1 cellular context compared by ENCODE assay signal in genomic region chr15:44195151-44195740, GRCh38.
TF ChIP-seq lines count a peak whose summit lies in the region.

Gene FRMD5, minus strand, starts transcription at chr15:44195271.

TF ChIP-seq in H1, 55 proteins besides CTCF, POLR2A, EP300 and RAD21 (continued from another document):
- TF ChIP-seq CHD7 (IDR thresholded peaks at IDR 0.05; ENCODE audit: insufficient replicate concordance, low read length) (no peak), TCF12 (IDR thresholded peaks at IDR 0.05; ENCODE audit: low read depth, low read length) (peak; percentile 95), RFX5 (IDR thresholded peaks at IDR 0.05; ENCODE audit: borderline replicate concordance, low read depth, low read length) (no peak), SP4 (IDR thresholded peaks at IDR 0.05; ENCODE audit: low read length) (peak; percentile 91; the same call in 1 of the 2 replicates), NANOG (IDR thresholded peaks at IDR 0.05; ENCODE audit: insufficient read depth, low read depth, low read length, poor library complexity, severe bottlenecking) (peak; percentile 8), EZH2 (IDR thresholded peaks at IDR 0.05; ENCODE audit: low read depth, low read length, severe bottlenecking) (no peak), E2F6 (IDR thresholded peaks at IDR 0.05) (peak; percentile 94), SUZ12 (IDR thresholded peaks at IDR 0.05; ENCODE audit: low read length) (no peak), BRCA1 (IDR thresholded peaks at IDR 0.05; ENCODE audit: low read depth, low read length) (no peak), SP1 (IDR thresholded peaks at IDR 0.05; ENCODE audit: low read depth, low read length) (peak; percentile 99), CBX8 (IDR thresholded peaks at IDR 0.05; ENCODE audit: borderline replicate concordance, low read depth, low read length) (no peak), RXRA (IDR thresholded peaks at IDR 0.05; ENCODE audit: insufficient read depth, low read depth, low read length) (no peak), FOSL1 (IDR thresholded peaks at IDR 0.05; ENCODE audit: insufficient read depth, low read depth, low read length) (no peak), SP2 (IDR thresholded peaks at IDR 0.05; ENCODE audit: low read length) (peak; percentile 92), TAF7 (optimal IDR thresholded peaks at IDR 0.05; ENCODE audit: borderline replicate concordance, low read depth, low read length) (peak; percentile 2), CHD2 (IDR thresholded peaks at IDR 0.05; ENCODE audit: low read length) (peak; percentile 95), SIRT6 (IDR thresholded peaks at IDR 0.05; ENCODE audit: low read length) (no peak), BCL11A (IDR thresholded peaks at IDR 0.05; ENCODE audit: low read depth in 2 of 2, low read length in 2 of 2) (no peak), NRF1 (IDR thresholded peaks at IDR 0.05; ENCODE audit: low read depth, low read length) (no peak), TBP (IDR thresholded peaks at IDR 0.05; ENCODE audit: low read depth, low read length) (peak; percentile 33), SAP30 (IDR thresholded peaks at IDR 0.05; ENCODE audit: insufficient read depth, insufficient replicate concordance, low read length) (no peak), SIN3A (conservative IDR thresholded peaks at IDR 0.05 in 1 of 2, IDR thresholded peaks at IDR 0.05 in 1 of 2; ENCODE audit: low read depth in 1 of 2, low read length in 2 of 2) (0 out of 4 replicates have a peak, but pooled peaks of 1 of the 2 experiments have one; percentile 32), GTF2F1 (IDR thresholded peaks at IDR 0.05; ENCODE audit: borderline replicate concordance, low read depth, low read length) (no peak), YY1 (IDR thresholded peaks at IDR 0.05; ENCODE audit: low read depth, low read length) (0 out of 2 replicates have a peak, but pooled peaks have one; percentile 51), CREB1 (IDR thresholded peaks at IDR 0.05) (peak; percentile 65; the same call in 1 of the 2 replicates), KDM4A (IDR thresholded peaks at IDR 0.05; ENCODE audit: low read depth, low read length, severe bottlenecking) (peak; percentile 15), ASH2L (IDR thresholded peaks at IDR 0.05; ENCODE audit: low read length) (no peak), CHD1 (IDR thresholded peaks at IDR 0.05; ENCODE audit: low read depth, low read length) (no peak), RBBP5 (IDR thresholded peaks at IDR 0.05; ENCODE audit: borderline replicate concordance, low read depth, low read length) (no peak), JUND (IDR thresholded peaks at IDR 0.05; ENCODE audit: low read length) (no peak), CEBPB (IDR thresholded peaks at IDR 0.05; ENCODE audit: low read depth, low read length) (no peak), JUN (IDR thresholded peaks at IDR 0.05; ENCODE audit: low read depth, low read length) (no peak), KDM1A (IDR thresholded peaks at IDR 0.05; ENCODE audit: borderline replicate concordance, low read length) (no peak; the same call in 1 of the 2 replicates), MAFK (IDR thresholded peaks at IDR 0.05; ENCODE audit: low read depth, low read length) (no peak), TAF1 (IDR thresholded peaks at IDR 0.05; ENCODE audit: low read depth, low read length) (peak; percentile 67), POLR2AphosphoS5 (IDR thresholded peaks at IDR 0.05; ENCODE audit: low read depth, low read length) (peak; percentile 47; the same call in 1 of the 2 replicates), CBX5 (IDR thresholded peaks at IDR 0.05; ENCODE audit: low read depth, low read length) (no peak), TEAD4 (IDR thresholded peaks at IDR 0.05; ENCODE audit: low read depth, low read length) (no peak), HDAC2 (IDR thresholded peaks at IDR 0.05; ENCODE audit: borderline replicate concordance in 1 of 2, low read depth in 2 of 2, low read length in 2 of 2) (no peak)
- TF ChIP-seq, protein P1, sequence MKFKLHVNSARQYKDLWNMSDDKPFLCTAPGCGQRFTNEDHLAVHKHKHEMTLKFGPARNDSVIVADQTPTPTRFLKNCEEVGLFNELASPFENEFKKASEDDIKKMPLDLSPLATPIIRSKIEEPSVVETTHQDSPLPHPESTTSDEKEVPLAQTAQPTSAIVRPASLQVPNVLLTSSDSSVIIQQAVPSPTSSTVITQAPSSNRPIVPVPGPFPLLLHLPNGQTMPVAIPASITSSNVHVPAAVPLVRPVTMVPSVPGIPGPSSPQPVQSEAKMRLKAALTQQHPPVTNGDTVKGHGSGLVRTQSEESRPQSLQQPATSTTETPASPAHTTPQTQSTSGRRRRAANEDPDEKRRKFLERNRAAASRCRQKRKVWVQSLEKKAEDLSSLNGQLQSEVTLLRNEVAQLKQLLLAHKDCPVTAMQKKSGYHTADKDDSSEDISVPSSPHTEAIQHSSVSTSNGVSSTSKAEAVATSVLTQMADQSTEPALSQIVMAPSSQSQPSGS (IDR thresholded peaks at IDR 0.05; ENCODE audit: low read length): no peak
- TF ChIP-seq, protein P2, sequence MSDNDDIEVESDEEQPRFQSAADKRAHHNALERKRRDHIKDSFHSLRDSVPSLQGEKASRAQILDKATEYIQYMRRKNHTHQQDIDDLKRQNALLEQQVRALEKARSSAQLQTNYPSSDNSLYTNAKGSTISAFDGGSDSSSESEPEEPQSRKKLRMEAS (IDR thresholded peaks at IDR 0.05): peak; percentile 81
